In the genomic region with DNA sequence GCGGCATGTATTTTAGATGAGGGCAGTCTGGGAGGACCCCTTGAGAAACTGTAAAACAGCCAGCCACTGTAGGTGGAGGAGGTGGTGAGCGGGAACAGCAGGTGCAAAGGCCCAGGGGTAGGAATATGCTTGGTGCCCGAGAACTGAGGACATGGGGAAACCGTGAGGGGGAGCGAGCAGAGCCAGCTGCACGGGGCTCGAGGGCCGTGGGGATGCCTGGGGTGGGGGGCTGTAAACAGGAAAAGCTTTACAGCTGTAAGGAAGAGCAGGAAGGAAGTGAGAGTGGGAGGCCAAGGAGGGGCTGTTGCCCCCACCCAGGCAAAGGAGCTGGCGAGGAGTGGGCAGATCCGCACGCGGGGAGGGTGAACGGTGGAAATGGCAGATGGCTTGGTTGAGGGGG, we compare ENCODE assay signal across 1 cellular context.
TF ChIP-seq lines count a peak whose summit lies in the region.

No MANE protein-coding gene starts in this region.

TF ChIP-seq in endothelial cell of umbilical vein, 7 proteins besides CTCF, POLR2A, EP300 and RAD21 (continued from another document):
- TF ChIP-seq GATA2 (IDR thresholded peaks at IDR 0.05; ENCODE audit: insufficient read depth, insufficient read length, low read depth, low read length) = no peak
- TF ChIP-seq, protein P1, sequence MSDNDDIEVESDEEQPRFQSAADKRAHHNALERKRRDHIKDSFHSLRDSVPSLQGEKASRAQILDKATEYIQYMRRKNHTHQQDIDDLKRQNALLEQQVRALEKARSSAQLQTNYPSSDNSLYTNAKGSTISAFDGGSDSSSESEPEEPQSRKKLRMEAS (IDR thresholded peaks at IDR 0.05; ENCODE audit: insufficient read depth, insufficient read length) = no peak
